Comparison of ENCODE assay signal across 8 cellular contexts in genomic region chr11:111422494-111423249, GRCh38. TPM values are rescaled to one million over a fixed set of nuclear protein-coding genes. Genes with fewer than 3 reads are reported as not detected.
DNase-seq lines count a peak whose midpoint lies in the region; ATAC-seq and TF ChIP-seq lines count a peak whose summit lies in the region.

No MANE protein-coding gene starts in this region.

- H3K4me3 ChIP-seq in OCI-LY7 (ENCODE audit: low read depth, low read length, poor library complexity, severe bottlenecking) (no peak overlapping the region), right cardiac atrium (ENCODE audit: low read length) (no peak overlapping the region)

- POLR2A ChIA-PET in OCI-LY7 (lab: Charles Lee), result interaction anchor here (1.0 to 17.9 kb wide), 7 partner anchors 33 to 140 kb away, joined by 3 to 577 read pairs (median 4); partner anchors contain the start of gene POU2AF1

- no peaks in the 10 kb centered on the region for H3K9me3 Mint-ChIP-seq in activated naive CD4-positive, alpha-beta T cell treated with anti-CD3 and anti-CD28 coated beads, Interleukin-2, amount 10 ng/mL, durations not matched to agents 7 days and 5 days

- H3K4me3 Mint-ChIP-seq in activated naive CD4-positive, alpha-beta T cell treated with anti-CD3 and anti-CD28 coated beads, Interleukin-2, amount 10 ng/mL, durations not matched to agents 7 days and 5 days, result no peak overlapping the region

- H3K4me1 Mint-ChIP-seq in activated naive CD4-positive, alpha-beta T cell treated with anti-CD3 and anti-CD28 coated beads, Interleukin-2, amount 10 ng/mL, durations not matched to agents 7 days and 5 days, result peaks cover 10% of the 10 kb centered on the region

- BruUV-seq in OCI-LY7 (replicated peaks; lab: Mats Ljungman, UMichigan), result no TSS peak

- H3K9me3 ChIP-seq in OCI-LY7 (ENCODE audit: low read length) (peaks cover 9% of the 10 kb centered on the region; the same call in 1 of the 2 replicates), right cardiac atrium (ENCODE audit: control insufficient read depth, low read length) (no peaks in the 10 kb centered on the region)

- no peak overlapping the region for H3K27ac Mint-ChIP-seq in activated naive CD4-positive, alpha-beta T cell treated with anti-CD3 and anti-CD28 coated beads, Interleukin-2, amount 10 ng/mL, durations not matched to agents 7 days and 5 days

- H3K27me3 ChIP-seq in right cardiac atrium (ENCODE audit: control insufficient read depth, insufficient read depth), result no peaks in the 10 kb centered on the region

- DNase-seq in DMS79 (lab: John Stamatoyannopoulos, UW) (peak; percentile 68), HK-2 (ENCODE audit: unreplicated experiment) (peak; percentile 20), OCI-LY7 (ENCODE audit: low spot score) (peak; percentile 92), right cardiac atrium (peak; percentile 19 to 71 (median 70)), HCEC 1CT (no peak)
- DNase-seq in activated naive CD4-positive, alpha-beta T cell treated with anti-CD3 and anti-CD28 coated beads, Interleukin-2, amount 10 ng/mL, durations not matched to agents 7 days and 5 days, result peak; percentile 62
- peak; percentile 36 to 53 for DNase-seq in stimulated activated CD4-positive, alpha-beta T cell treated with anti-CD3 and anti-CD28 coated beads, Interleukin-15, amount 100 ng/mL, for 48 hours (ENCODE audit: low read depth in 2 of 2)

- no peaks in the 10 kb centered on the region for H3K36me3 Mint-ChIP-seq in activated naive CD4-positive, alpha-beta T cell treated with anti-CD3 and anti-CD28 coated beads, Interleukin-2, amount 10 ng/mL, durations not matched to agents 7 days and 5 days

- peak; percentile 99 for TF ChIP-seq CTCF in OCI-LY7 (conservative IDR thresholded peaks at IDR 0.05; ENCODE audit: low read length)

- H3K79me2 ChIP-seq in OCI-LY7 (ENCODE audit: insufficient read depth, low read depth, low read length), result no peaks in the 10 kb centered on the region; the same call in 1 of the 2 replicates

- H3K9me2 ChIP-seq in OCI-LY7 (ENCODE audit: insufficient read depth, low read length), result no peaks in the 10 kb centered on the region

- H3K27ac ChIP-seq in OCI-LY7 (ENCODE audit: low read depth, low read length, poor library complexity, severe bottlenecking) (peak overlapping the region; percentile 67), right cardiac atrium (ENCODE audit: low read length) (no peak overlapping the region)

- no peaks in the 10 kb centered on the region; the same call in 1 of the 2 replicates for H4K20me1 ChIP-seq in OCI-LY7 (ENCODE audit: insufficient read depth, low read length)

- H3K4me1 ChIP-seq in OCI-LY7 (ENCODE audit: insufficient read depth, low read length, poor library complexity, severe bottlenecking) (peaks cover 62% of the 10 kb centered on the region), right cardiac atrium (ENCODE audit: control insufficient read depth, insufficient read depth, low read length) (no peaks in the 10 kb centered on the region)

- peak overlapping the region; percentile 38; the same call in 1 of the 2 replicates for H2AFZ ChIP-seq in OCI-LY7 (ENCODE audit: low read length)

- H3K4me2 ChIP-seq in OCI-LY7 (ENCODE audit: low read length), result peak overlapping the region; percentile 44

- H3K36me3 ChIP-seq in OCI-LY7 (ENCODE audit: insufficient read depth, low read length), result 0 out of 2 replicates have a peak, but pooled peaks cover 9% of the 10 kb centered on the region

- peaks cover 4% of the 10 kb centered on the region for H3K27me3 Mint-ChIP-seq in activated naive CD4-positive, alpha-beta T cell treated with anti-CD3 and anti-CD28 coated beads, Interleukin-2, amount 10 ng/mL, durations not matched to agents 7 days and 5 days

- intact Hi-C loops in OCI-LY7 (cut with micrococcal nuclease; ENCODE audit: unreplicated experiment), result loop anchor here (1.0 to 2.0 kb wide), 5 partner anchors 23 to 191 kb away; no protein-coding TSS in a partner anchor
- intact Hi-C loops in right cardiac atrium (cut with DNase I), result loop anchor here in 2 of 4 donors (2.0 to 5.0 kb wide), 2 partner anchors 125 to 138 kb away; partner anchors contain the start of gene POU2AF3 (in 1 of the 2)

- ATAC-seq in GM21390 (IDR thresholded peaks at IDR 0.05; ENCODE audit: unreplicated experiment) (peak; percentile 79), right cardiac atrium (peak; percentile 52 to 63)

- CTCF ChIA-PET in OCI-LY7 (lab: Charles Lee; ENCODE audit: unreplicated experiment), result interaction anchor here (0.6 to 2.4 kb wide), 16 partner anchors 8 to 1222 kb away, joined by 3 to 15 read pairs (median 4); partner anchors contain the start of gene POU2AF1
- CTCF ChIA-PET in activated naive CD4-positive, alpha-beta T cell treated with anti-CD3 and anti-CD28 coated beads, Interleukin-2, amount 10 ng/mL, durations not matched to agents 7 days and 5 days (lab: Charles Lee), result interaction anchor here (0.8 to 17.9 kb wide), 13 partner anchors 7 to 176 kb away, joined by 3 to 344 read pairs (median 7); partner anchors contain the start of gene POU2AF1

- WGBS in right cardiac atrium, result 44% methylated on average over 12 of the region's 12 CpGs

RNA-seq across cellular contexts. Expression of gene POU2AF1, which starts 43.6 kb away (rescaled TPM):
- 56.4 and 86.1 TPM in 2 replicates for total RNA-seq in OCI-LY7 (2014; rRNA removed; shearing (Covaris generic))
- total RNA-seq in OCI-LY7 (2022), result 285 and 315 TPM in 2 replicates
- total RNA-seq in right cardiac atrium, result under 1 TPM in 2 of 4 donors, not detected in 2; 0.23 to 0.35 TPM
- not detected for polyA plus RNA-seq in right cardiac atrium

Comparison
In these comparisons a context has a peak if more than half of its experiments do, and no peak if none do; other contexts are left out.
1. RNA of gene POU2AF1, which starts 43.6 kb away (total RNA-seq): 56.4 to 315 TPM in OCI-LY7; 0.23 to 0.35 TPM in right cardiac atrium; every median in the first group is over 10 times any median in the second.